8 cellular contexts compared by ENCODE assay signal in genomic region chr16:70287304-70287971, GRCh38. TPM values are rescaled to one million over a fixed set of nuclear protein-coding genes. Genes with fewer than 3 reads are reported as not detected.
DNase-seq lines count a peak whose midpoint lies in the region; ATAC-seq and TF ChIP-seq lines count a peak whose summit lies in the region.
"Not testable (repeated sequence)": the region's sequence is repeated elsewhere in the genome, so short reads cannot be mapped to it uniquely, and the experiment has no call there.

No MANE protein-coding gene starts in this region.

- ATAC-seq in Panc1; activated CD8-positive, alpha-beta memory T cell treated with anti-CD3 and anti-CD28 coated beads, Interleukin-2, amount 10 ng/mL, durations not matched to agents 7 days and 5 days; natural killer cell: not testable (repeated sequence)

- not testable (repeated sequence) for H3K27me3 Mint-ChIP-seq in CD8-positive, alpha-beta memory T cell; activated CD8-positive, alpha-beta memory T cell treated with anti-CD3 and anti-CD28 coated beads, Interleukin-2, amount 10 ng/mL, durations not matched to agents 7 days and 5 days; glutamatergic neuron (ENCODE audit: unreplicated experiment); natural killer cell (ENCODE audit: low read depth in 2 of 2)

- H3K4me3 ChIP-seq in CD8-positive, alpha-beta memory T cell (ENCODE audit: low read length) = not testable (repeated sequence)
- peak overlapping the region; percentile 97 for H3K4me3 ChIP-seq in HUES64 (ENCODE audit: low read length)
- peak overlapping the region; percentile 79 to 94 for H3K4me3 ChIP-seq in Panc1 (ENCODE audit: low read depth in 2 of 2, low read length in 2 of 2)
- H3K4me3 ChIP-seq in breast epithelium = peak overlapping the region in 2 of 3 donors; percentile 66 to 90
- H3K4me3 ChIP-seq in suprapubic skin = peak overlapping the region; percentile 82

- intact Hi-C loops in Panc1 (cut with micrococcal nuclease; ENCODE audit: unreplicated experiment); breast epithelium (cut with DNase I; ENCODE audit: low total_unique reads); natural killer cell (cut with micrococcal nuclease): not testable (repeated sequence)

- DNase-seq in CD8-positive, alpha-beta memory T cell; Panc1 (ENCODE audit: low read depth, low spot score); activated CD8-positive, alpha-beta memory T cell treated with anti-CD3 and anti-CD28 coated beads, Interleukin-2, amount 10 ng/mL, durations not matched to agents 7 days and 5 days; breast epithelium (ENCODE audit: low spot score in 2 of 2); glutamatergic neuron; natural killer cell; suprapubic skin (ENCODE audit: low spot score in 2 of 2): not testable (repeated sequence)

- not testable (repeated sequence) for BruUV-seq in Panc1 (replicated peaks; lab: Mats Ljungman, UMichigan)

- H3K27ac Mint-ChIP-seq in CD8-positive, alpha-beta memory T cell = peak overlapping the region in 5 of 8 donors; percentile 35 to 75 (median 68)
- H3K27ac Mint-ChIP-seq in activated CD8-positive, alpha-beta memory T cell treated with anti-CD3 and anti-CD28 coated beads, Interleukin-2, amount 10 ng/mL, durations not matched to agents 7 days and 5 days = peak overlapping the region; percentile 100
- peak overlapping the region; percentile 99 for H3K27ac Mint-ChIP-seq in glutamatergic neuron (ENCODE audit: unreplicated experiment)
- H3K27ac Mint-ChIP-seq in natural killer cell = not testable (repeated sequence)

- peak overlapping the region; percentile 37 to 95 (median 76) for H3K4me3 Mint-ChIP-seq in CD8-positive, alpha-beta memory T cell
- peak overlapping the region; percentile 100 for H3K4me3 Mint-ChIP-seq in activated CD8-positive, alpha-beta memory T cell treated with anti-CD3 and anti-CD28 coated beads, Interleukin-2, amount 10 ng/mL, durations not matched to agents 7 days and 5 days
- peak overlapping the region; percentile 95 for H3K4me3 Mint-ChIP-seq in glutamatergic neuron (ENCODE audit: unreplicated experiment)
- peak overlapping the region; percentile 53 for H3K4me3 Mint-ChIP-seq in natural killer cell

- 96% methylated on average over 16 of the region's 17 CpGs for WGBS in HUES64
- WGBS in suprapubic skin = 96% methylated on average over 17 of the region's 17 CpGs

- TF ChIP-seq POLR2A in breast epithelium (IDR thresholded peaks at IDR 0.05); suprapubic skin (IDR thresholded peaks at IDR 0.05): not testable (repeated sequence)

- not testable (repeated sequence) for TF ChIP-seq EP300 in suprapubic skin (IDR thresholded peaks at IDR 0.05)

- H3K9me3 Mint-ChIP-seq in CD8-positive, alpha-beta memory T cell; activated CD8-positive, alpha-beta memory T cell treated with anti-CD3 and anti-CD28 coated beads, Interleukin-2, amount 10 ng/mL, durations not matched to agents 7 days and 5 days (ENCODE audit: low read depth); glutamatergic neuron (ENCODE audit: unreplicated experiment); natural killer cell: not testable (repeated sequence)

- not testable (repeated sequence) for H3K36me3 ChIP-seq in CD8-positive, alpha-beta memory T cell (ENCODE audit: insufficient read depth, low read length); Panc1 (ENCODE audit: control insufficient read depth, insufficient read depth, low read length); breast epithelium
- H3K36me3 ChIP-seq in HUES64 (ENCODE audit: insufficient read depth, low read length) (peaks cover 35% of the 10 kb centered on the region), suprapubic skin (peaks cover 13% of the 10 kb centered on the region)

- peaks cover 17% of the 10 kb centered on the region for H3K4me1 ChIP-seq in CD8-positive, alpha-beta memory T cell (ENCODE audit: insufficient read depth, low read length)
- not testable (repeated sequence) for H3K4me1 ChIP-seq in HUES64 (ENCODE audit: insufficient read depth, low read length); Panc1 (ENCODE audit: control insufficient read depth, insufficient read depth, low read length); breast epithelium
- H3K4me1 ChIP-seq in suprapubic skin = peaks cover 11% of the 10 kb centered on the region

- peaks cover 0 to 18% (median 2%) of the 10 kb centered on the region in 3 donors for H3K36me3 Mint-ChIP-seq in CD8-positive, alpha-beta memory T cell
- peaks cover 27% of the 10 kb centered on the region for H3K36me3 Mint-ChIP-seq in activated CD8-positive, alpha-beta memory T cell treated with anti-CD3 and anti-CD28 coated beads, Interleukin-2, amount 10 ng/mL, durations not matched to agents 7 days and 5 days
- H3K36me3 Mint-ChIP-seq in glutamatergic neuron (ENCODE audit: unreplicated experiment); natural killer cell: not testable (repeated sequence)

- H3K4me1 Mint-ChIP-seq in CD8-positive, alpha-beta memory T cell = peaks cover 17 to 43% (median 42%) of the 10 kb centered on the region in 3 donors
- peaks cover 56% of the 10 kb centered on the region for H3K4me1 Mint-ChIP-seq in activated CD8-positive, alpha-beta memory T cell treated with anti-CD3 and anti-CD28 coated beads, Interleukin-2, amount 10 ng/mL, durations not matched to agents 7 days and 5 days
- H3K4me1 Mint-ChIP-seq in glutamatergic neuron (ENCODE audit: low read depth, unreplicated experiment) = not testable (repeated sequence)
- peaks cover 21 to 31% of the 10 kb centered on the region in 2 donors for H3K4me1 Mint-ChIP-seq in natural killer cell

- CTCF ChIA-PET in CD8-positive, alpha-beta memory T cell (lab: Charles Lee) = interaction anchor here (1.0 to 2.0 kb wide), 4 partner anchors 9 to 20 kb away, joined by 3 to 7 read pairs (median 5); partner anchors contain the start of gene DDX19B
- CTCF ChIA-PET in Panc1 (lab: Charles Lee) = not testable (repeated sequence)
- CTCF ChIA-PET in activated CD8-positive, alpha-beta memory T cell treated with anti-CD3 and anti-CD28 coated beads, Interleukin-2, amount 10 ng/mL, durations not matched to agents 7 days and 5 days (lab: Charles Lee) = interaction anchor here (1.7 to 3.1 kb wide), 2 partner anchors 10 to 36 kb away, joined by 4 to 19 read pairs; partner anchors contain the start of gene EXOSC6

- in situ Hi-C loops in Panc1 (cut with HindIII; ENCODE audit: low pct_unique_long_range_greater_than_20kb, low sequenced_read_pairs) = not testable (repeated sequence)

- POLR2A ChIA-PET in CD8-positive, alpha-beta memory T cell (lab: Charles Lee) = interaction anchor here (0.6 to 2.5 kb wide), 2 partner anchors 11 to 408 kb away, joined by 3 to 44 read pairs; partner anchors contain the start of gene DDX19B
- POLR2A ChIA-PET in Panc1 (lab: Charles Lee) = interaction anchor here (0.6 kb wide), 1 partner anchor 23 kb away, joined by 3 read pairs; no protein-coding TSS in a partner anchor

- H3K9me3 ChIP-seq in CD8-positive, alpha-beta memory T cell (ENCODE audit: low read length); HUES64 (ENCODE audit: insufficient read depth, low read depth, low read length); Panc1 (ENCODE audit: control insufficient read depth, insufficient read depth, low read depth, low read length); breast epithelium; suprapubic skin: not testable (repeated sequence)

- not testable (repeated sequence) for TF ChIP-seq CTCF in Panc1 (IDR thresholded peaks at IDR 0.05); breast epithelium (IDR thresholded peaks at IDR 0.05); glutamatergic neuron (IDR thresholded peaks at IDR 0.05; ENCODE audit: partially characterized antibody, unreplicated experiment); natural killer cell (IDR thresholded peaks at IDR 0.05); suprapubic skin (IDR thresholded peaks at IDR 0.05)

- H3K27me3 ChIP-seq in CD8-positive, alpha-beta memory T cell (ENCODE audit: insufficient read depth, low read length, poor library complexity, severe bottlenecking); HUES64 (ENCODE audit: insufficient read depth, low read length); Panc1 (ENCODE audit: control insufficient read depth, insufficient read depth, low read length); breast epithelium; suprapubic skin: not testable (repeated sequence)

- H3K27ac ChIP-seq in CD8-positive, alpha-beta memory T cell (ENCODE audit: low read depth, low read length); HUES64 (ENCODE audit: low read depth, low read length); Panc1 (ENCODE audit: low read length); suprapubic skin: not testable (repeated sequence)
- H3K27ac ChIP-seq in breast epithelium = peak overlapping the region in 1 of 2 donors; percentile 38

- H3K9ac ChIP-seq in HUES64 (ENCODE audit: low read depth, low read length) = peak overlapping the region; percentile 31; the same call in 1 of the 2 replicates

RNA-seq across cellular contexts. Expression of gene AARS1, which starts 1.9 kb away (rescaled TPM):
- total RNA-seq in CD8-positive, alpha-beta memory T cell = 100 to 1,000 TPM; 135 to 136 TPM
- polyA plus RNA-seq in CD8-positive, alpha-beta memory T cell = 38.6 TPM
- 83.0 TPM for polyA plus RNA-seq in HUES64 (2013, experiment 1 of 2)
- polyA plus RNA-seq in HUES64 (2013, experiment 2 of 2) = 93.4 TPM
- total RNA-seq in Panc1 (2021; ENCODE audit: unreplicated experiment) (115 TPM), breast epithelium (10 to 100 TPM; 74.3 to 90.5 (median 77.9) TPM), glutamatergic neuron (ENCODE audit: unreplicated experiment) (179 TPM), natural killer cell (10 to 100 TPM; 19.8 to 29.9 (median 26.1) TPM), suprapubic skin (10 to 100 TPM; 35.4 to 56.2 (median 38.6) TPM)
- 177 TPM for polyA plus RNA-seq in Panc1 (2012; ENCODE audit: insufficient read length)
- 100 to 1,000 TPM; 117 to 147 TPM for total RNA-seq in activated CD8-positive, alpha-beta memory T cell treated with anti-CD3 and anti-CD28 coated beads, Interleukin-2, amount 10 ng/mL, durations not matched to agents 7 days and 5 days

RNA-seq across cellular contexts. Expression of gene DDX19B, which starts 11.5 kb away (rescaled TPM):
- 10 to 100 TPM; 36.0 to 38.8 TPM for total RNA-seq in CD8-positive, alpha-beta memory T cell
- 52.9 TPM for polyA plus RNA-seq in CD8-positive, alpha-beta memory T cell
- polyA plus RNA-seq in HUES64 (2013, experiment 1 of 2) = 32.8 TPM
- 41.5 TPM for polyA plus RNA-seq in HUES64 (2013, experiment 2 of 2)
- total RNA-seq in Panc1 (2021; ENCODE audit: unreplicated experiment) (24.4 TPM), breast epithelium (10 to 100 TPM; 37.0 to 39.5 (median 39.5) TPM), glutamatergic neuron (ENCODE audit: unreplicated experiment) (50.4 TPM), natural killer cell (10 to 100 TPM; 39.9 to 52.6 (median 48.8) TPM), suprapubic skin (10 to 100 TPM; 31.9 to 58.6 (median 43.6) TPM)
- polyA plus RNA-seq in Panc1 (2012; ENCODE audit: insufficient read length) = 28.8 TPM
- 10 to 100 TPM; 32.9 to 34.8 TPM for total RNA-seq in activated CD8-positive, alpha-beta memory T cell treated with anti-CD3 and anti-CD28 coated beads, Interleukin-2, amount 10 ng/mL, durations not matched to agents 7 days and 5 days

RNA-seq across cellular contexts. Expression of gene EXOSC6, which starts 35.7 kb away (rescaled TPM):
- 10 to 100 TPM; 43.1 to 44.5 TPM for total RNA-seq in CD8-positive, alpha-beta memory T cell
- 14.3 TPM for polyA plus RNA-seq in CD8-positive, alpha-beta memory T cell
- polyA plus RNA-seq in HUES64 (2013, experiment 1 of 2) = 15.3 TPM
- 15.3 TPM for polyA plus RNA-seq in HUES64 (2013, experiment 2 of 2)
- total RNA-seq in Panc1 (2021; ENCODE audit: unreplicated experiment) (19.3 TPM), breast epithelium (10 to 100 TPM; 19.7 to 23.2 (median 19.8) TPM), glutamatergic neuron (ENCODE audit: unreplicated experiment) (62.8 TPM), natural killer cell (10 to 100 TPM; 26.4 to 27.6 (median 27.3) TPM), suprapubic skin (10 to 100 TPM; 26.4 to 44.6 (median 26.8) TPM)
- polyA plus RNA-seq in Panc1 (2012; ENCODE audit: insufficient read length) = 6.7 TPM
- 10 to 100 TPM; 32.2 to 33.5 TPM for total RNA-seq in activated CD8-positive, alpha-beta memory T cell treated with anti-CD3 and anti-CD28 coated beads, Interleukin-2, amount 10 ng/mL, durations not matched to agents 7 days and 5 days

RNA-seq across cellular contexts. Expression of gene DDX19A, which starts 59.3 kb away (rescaled TPM):
- 10 to 100 TPM; 73.6 to 76.1 TPM for total RNA-seq in CD8-positive, alpha-beta memory T cell
- polyA plus RNA-seq in CD8-positive, alpha-beta memory T cell = 45.3 TPM
- 41.8 TPM for polyA plus RNA-seq in HUES64 (2013, experiment 1 of 2)
- 40.2 TPM for polyA plus RNA-seq in HUES64 (2013, experiment 2 of 2)
- total RNA-seq in Panc1 (2021; ENCODE audit: unreplicated experiment) (22.9 TPM), breast epithelium (10 to 100 TPM; 42.6 to 45.5 (median 45.2) TPM), glutamatergic neuron (ENCODE audit: unreplicated experiment) (33.0 TPM), natural killer cell (10 to 100 TPM; 46.5 to 55.3 (median 53.4) TPM), suprapubic skin (10 to 100 TPM; 37.1 to 55.9 (median 42.5) TPM)
- 15.8 TPM for polyA plus RNA-seq in Panc1 (2012; ENCODE audit: insufficient read length)
- total RNA-seq in activated CD8-positive, alpha-beta memory T cell treated with anti-CD3 and anti-CD28 coated beads, Interleukin-2, amount 10 ng/mL, durations not matched to agents 7 days and 5 days = 10 to 100 TPM; 33.9 to 46.0 TPM
